In genomic region chr9:109499631-109500120, GRCh38 we compare ENCODE assay signal across 8 cellular contexts. TPM values are rescaled to one million over a fixed set of nuclear protein-coding genes. Genes with fewer than 3 reads are reported as not detected.
DNase-seq lines count a peak whose midpoint lies in the region; ATAC-seq and TF ChIP-seq lines count a peak whose summit lies in the region.

No MANE protein-coding gene starts in this region.

- H3K36me3 Mint-ChIP-seq in brain: no peaks in the 10 kb centered on the region
- H3K36me3 Mint-ChIP-seq in T-helper 17 cell (ENCODE audit: low read depth): peaks cover 3% of the 10 kb centered on the region

- ATAC-seq in GM21723 (IDR thresholded peaks at IDR 0.05; ENCODE audit: unreplicated experiment) (no peak), T-helper 17 cell (no peak)

- H3K4me1 Mint-ChIP-seq in brain (peaks cover 30% of the 10 kb centered on the region), T-helper 17 cell (peaks cover 5% of the 10 kb centered on the region)

- no peak overlapping the region for H3K27ac Mint-ChIP-seq in brain
- H3K27ac Mint-ChIP-seq in T-helper 17 cell: no peak overlapping the region

- peak overlapping the region; percentile 46 to 73 (median 62) for H3K27ac ChIP-seq in thyroid gland

- peaks cover 0 to 14% (median 10%) of the 10 kb centered on the region in 5 experiments for H3K9me3 Mint-ChIP-seq in brain

- WGBS in thyroid gland, 2 donors: 3 to 4% methylated on average over 5 to 35 of the region's 48 CpGs

- TF ChIP-seq CTCF in brain (conservative IDR thresholded peaks at IDR 0.05): no peak
- TF ChIP-seq CTCF in thyroid gland (IDR thresholded peaks at IDR 0.05): no peak

- H3K27me3 Mint-ChIP-seq in brain: peaks cover 94% of the 10 kb centered on the region
- H3K27me3 Mint-ChIP-seq in T-helper 17 cell: peaks cover 74% of the 10 kb centered on the region

- no peaks in the 10 kb centered on the region for H3K9me3 ChIP-seq in thyroid gland
- H3K9me3 ChIP-seq in T-helper 17 cell (ENCODE audit: control insufficient read depth, low read length, poor library complexity, severe bottlenecking): no peaks in the 10 kb centered on the region

- DNase-seq in HuH-7 (ENCODE audit: low spot score) (peak; percentile 82), islet precursor cell (peak; percentile 86), thyroid gland (peak; percentile 85), NOMO-1 (lab: John Stamatoyannopoulos, UW; ENCODE audit: unreplicated experiment in 2 of 2) (no peak), H4 (ENCODE audit: low spot score) (no peak), T-helper 17 cell (no peak)

- H3K36me3 ChIP-seq in thyroid gland: no peaks in the 10 kb centered on the region

- H3K4me1 ChIP-seq in thyroid gland: peaks cover 9 to 19% of the 10 kb centered on the region in 2 donors

- peak overlapping the region; percentile 80 to 87 (median 82) for H3K4me3 Mint-ChIP-seq in brain
- H3K4me3 Mint-ChIP-seq in T-helper 17 cell: no peak overlapping the region

- peak overlapping the region in 1 of 3 donors; percentile 33 for H3K4me3 ChIP-seq in thyroid gland (replicated peaks in 1 of 3)

- TF ChIP-seq POLR2A in thyroid gland (IDR thresholded peaks at IDR 0.05): peak in 1 of 2 donors; percentile 57

- intact Hi-C loops in thyroid gland (cut with DNase I): no loop called here

- no peaks in the 10 kb centered on the region for H3K27me3 ChIP-seq in thyroid gland

RNA-seq across cellular contexts. Expression of gene PTPN3, which starts 1.6 kb away (rescaled TPM):
- 8.2 TPM for polyA plus RNA-seq in brain (ENCODE audit: insufficient read depth, low read depth, low replicate concordance)
- total RNA-seq in thyroid gland (10 to 100 TPM; 18.6 to 22.0 (median 21.3) TPM), T-helper 17 cell (not detected)
- total RNA-seq in H4 (2014; rRNA removed; shearing (Covaris generic)): 5.2 and 5.9 TPM in 2 replicates

Comparison
In these comparisons a context has a peak if more than half of its experiments do, and no peak if none do; other contexts are left out.
1. DNase-seq: peak in HuH-7 (single experiment), islet precursor cell (single experiment) and thyroid gland (2 of 2); none in NOMO-1 (0 of 2), H4 (single experiment) and T-helper 17 cell (0 of 3).